Comparison of ENCODE assay signal across 1 cellular context in genomic region chr6:108914235-108915022, GRCh38.
TF ChIP-seq lines count a peak whose summit lies in the region.

No MANE protein-coding gene starts in this region.

TF ChIP-seq in SK-N-SH, 30 proteins besides CTCF, POLR2A, EP300 and RAD21 (continued from another document):
- TF ChIP-seq PBX3 (IDR thresholded peaks at IDR 0.05) (no peak), TAF1 (IDR thresholded peaks at IDR 0.05; ENCODE audit: borderline replicate concordance, low read depth, low read length) (no peak), USF1 (IDR thresholded peaks at IDR 0.05; ENCODE audit: borderline replicate concordance, low read depth) (no peak), IRF3 (IDR thresholded peaks at IDR 0.05; ENCODE audit: low read depth, low read length) (no peak), NFIC (IDR thresholded peaks at IDR 0.05; ENCODE audit: borderline replicate concordance) (no peak), REST (IDR thresholded peaks at IDR 0.05; ENCODE audit: low read depth, low read length) (no peak), JUND (IDR thresholded peaks at IDR 0.05) (no peak), ZBTB33 (IDR thresholded peaks at IDR 0.05; ENCODE audit: borderline replicate concordance, low read depth) (no peak)
